ENCODE assay signal across 26 cellular contexts in the genomic region with DNA sequence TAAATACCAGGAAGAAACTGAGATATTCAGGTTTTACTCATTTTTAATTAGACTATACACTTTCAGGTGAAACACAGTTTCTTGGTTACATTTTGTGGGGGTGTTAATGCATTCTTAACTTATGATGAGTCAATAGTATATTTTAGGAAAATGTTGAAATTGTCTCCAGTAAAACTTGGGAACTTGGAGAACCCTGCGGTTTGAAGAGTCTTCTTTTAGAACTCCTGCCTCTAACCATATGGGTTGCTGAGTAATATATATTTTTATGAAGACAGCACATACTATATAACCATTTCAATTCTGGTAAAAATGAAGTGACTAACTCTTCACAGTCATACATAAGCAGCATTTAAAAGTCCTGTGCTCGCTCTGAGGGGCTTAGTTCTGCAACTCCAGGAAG.
DNase-seq lines count a peak whose midpoint lies in the region; ATAC-seq, FAIRE-seq and TF ChIP-seq lines count a peak whose summit lies in the region.
"Had no signal": no experiment of that assay in that cellular context is flagged by ENCODE, and none has a peak within 500 bp of the region (broad histone marks: within the 10 kb centered on the region; RNA-seq: fewer than 3 reads in every experiment).

No MANE protein-coding gene starts in this region.

- H3K27ac ChIP-seq in mammary epithelial cell (ENCODE audit: insufficient read depth, low read depth, low read length) (no peak overlapping the region), HepG2 (ENCODE audit: extremely low read length, insufficient read depth, low read length) (no peak overlapping the region)
- H3K27ac ChIP-seq: KMS-11, SJSA1 had no signal

- no peaks in the 10 kb centered on the region for H3K36me3 ChIP-seq in mammary epithelial cell (ENCODE audit: insufficient read depth, low read length)
- no peaks in the 10 kb centered on the region for H3K36me3 ChIP-seq in HepG2 (replicated peaks in 1 of 2; ENCODE audit: control insufficient read depth in 1 of 2, insufficient read depth in 2 of 2, low read length in 2 of 2)
- H3K36me3 ChIP-seq: SJSA1 had no signal

- dilution Hi-C loops in mammary epithelial cell (cut with HindIII; ENCODE audit: low sequenced_read_pairs), result no loop called here

- in situ Hi-C loops in mammary epithelial cell (cut with MboI; ENCODE audit: low sequenced_read_pairs in 2 of 2) (no loop called here), HepG2 (cut with HindIII; ENCODE audit: extremely low pct_ligation_motif_present, low pct_unique_long_range_greater_than_20kb) (no loop called here)

- CTCF ChIA-PET in mammary epithelial cell (lab: Charles Lee; ENCODE audit: low non-redundant PET) (no interaction called here), HepG2 (lab: Yijun Ruan, JAX; ENCODE audit: low intra/inter-chr PET ratio, low total read pairs) (no interaction called here)

- H3K79me2 ChIP-seq in mammary epithelial cell (ENCODE audit: insufficient read depth, low read length) (no peaks in the 10 kb centered on the region), HepG2 (ENCODE audit: insufficient read depth, low read length) (no peaks in the 10 kb centered on the region)

- intact Hi-C loops in mammary epithelial cell (cut with micrococcal nuclease) (no loop called here), HepG2 (cut with micrococcal nuclease; ENCODE audit: unreplicated experiment) (no loop called here)

- H3K4me3 ChIP-seq in mammary epithelial cell (replicated peaks in 1 of 3; ENCODE audit: insufficient read depth in 1 of 3, low read depth in 2 of 3, low read length in 3 of 3), result no peak overlapping the region
- H3K4me3 ChIP-seq in skeletal muscle cell (ENCODE audit: low read depth, low read length), result no peak overlapping the region
- H3K4me3 ChIP-seq in HepG2 (replicated peaks in 1 of 3; ENCODE audit: insufficient read depth in 1 of 3, low read depth in 2 of 3, low read length in 3 of 3), result no peak overlapping the region
- H3K4me3 ChIP-seq: GM12878, GM23338, SJSA1 had no signal

- TF ChIP-seq EP300 in HepG2 (IDR thresholded peaks at IDR 0.05; ENCODE audit: low read depth in 2 of 2, low read length in 2 of 2), result no peak
- no peak for TF ChIP-seq EP300 in HepG2 (CRISPR knock-in tag; IDR thresholded peaks at IDR 0.05; ENCODE audit: borderline replicate concordance)

- H2AFZ ChIP-seq in mammary epithelial cell (ENCODE audit: low read depth, low read length) (no peak overlapping the region), HepG2 (ENCODE audit: low read length) (no peak overlapping the region)
- H2AFZ ChIP-seq: GM23338 had no signal

- FAIRE-seq in HepG2 (lab: Jason Lieb, UNC), result no peak
- FAIRE-seq: GM12878 had no signal

- H3K4me2 ChIP-seq in mammary epithelial cell (ENCODE audit: insufficient read depth, low read depth, low read length), result no peak overlapping the region
- no peak overlapping the region for H3K4me2 ChIP-seq in HepG2 (ENCODE audit: low read depth, low read length)
- H3K4me2 ChIP-seq: GM23338, KMS-11 had no signal

- peaks cover 2% of the 10 kb centered on the region for H3K27me3 ChIP-seq in mammary epithelial cell (ENCODE audit: insufficient read depth, low read length)
- H3K27me3 ChIP-seq in HepG2 (ENCODE audit: control insufficient read depth in 1 of 2, insufficient read depth in 2 of 2, low read length in 2 of 2), result no peaks in the 10 kb centered on the region
- H3K27me3 ChIP-seq: SJSA1 had no signal

- H4K20me1 ChIP-seq in mammary epithelial cell (ENCODE audit: insufficient read depth, low read length) (no peaks in the 10 kb centered on the region), HepG2 (ENCODE audit: insufficient read depth, low read length) (no peaks in the 10 kb centered on the region)

- POLR2A ChIA-PET in HepG2 (lab: Yijun Ruan, JAX), result no interaction called here

- H3K4me1 ChIP-seq in mammary epithelial cell (ENCODE audit: insufficient read depth, low read length) (no peaks in the 10 kb centered on the region), HepG2 (ENCODE audit: insufficient read depth, low read length) (no peaks in the 10 kb centered on the region)
- H3K4me1 ChIP-seq: Caco-2, SJSA1 had no signal

- H3K9ac ChIP-seq in mammary epithelial cell (ENCODE audit: insufficient read depth, low read length) (no peak overlapping the region), HepG2 (ENCODE audit: insufficient read depth, low read depth, low read length) (no peak overlapping the region)
- H3K9ac ChIP-seq: KMS-11 had no signal

- DNase-seq in HT1080 (ENCODE audit: low read depth), result peak; percentile 3
- peak; percentile 86 for DNase-seq in MV-4-11 (lab: John Stamatoyannopoulos, UW)
- peak; percentile 67 for DNase-seq in mammary epithelial cell
- peak; percentile 29 for DNase-seq in skeletal muscle cell (ENCODE audit: low read depth)
- no peak for DNase-seq in NCI-H2107 (lab: John Stamatoyannopoulos, UW)
- DNase-seq in retina, result no peak
- no peak for DNase-seq in HepG2 (ENCODE audit: low spot score)
- DNase-seq: C1 segment of cervical spinal cord; Caco-2; CD4-positive, alpha-beta memory T cell; GDM1; H9; HFFc6; NCI-H1417 treated with DMSO at 0.1 percent for 48 hours; NCI-H1694 treated with DMSO at 0.1 percent for 48 hours; NCI-H2081; NCI-H2171; NCI-H226; NCI-H510A; NCI-H69; Right ventricle myocardium superior had no signal

- TF ChIP-seq CTCF in mammary epithelial cell (conservative IDR thresholded peaks at IDR 0.05 in 1 of 2, IDR thresholded peaks at IDR 0.05 in 1 of 2; ENCODE audit: extremely low read depth in 1 of 2, insufficient read depth in 1 of 2, low read depth in 1 of 2, low read length in 2 of 2) (no peak), HepG2 (CRISPR knock-in tag; IDR thresholded peaks at IDR 0.05) (no peak)

- no peak for ATAC-seq in HepG2
- ATAC-seq in activated CD4-positive, CD25-positive, alpha-beta regulatory T cell treated with anti-CD3 and anti-CD28 coated beads, Interleukin-2, amount 50 U/mL, for 24 hours, result no peak
- ATAC-seq: GM12878, GM23338 had no signal

- 54% methylated on average over 2 of the region's 2 CpGs for WGBS in mammary epithelial cell (ENCODE audit: low coverage, missing lambda C conversion rate)
- WGBS in HepG2 (ENCODE audit: low lambda C conversion rate), result 3% methylated on average over 2 of the region's 2 CpGs

- H3K9me3 ChIP-seq in mammary epithelial cell (replicated peaks; ENCODE audit: insufficient read depth, low read length), result no peaks in the 10 kb centered on the region
- H3K9me3 ChIP-seq in HepG2 (ENCODE audit: low read length), result peaks cover 83% of the 10 kb centered on the region
- H3K9me3 ChIP-seq: Caco-2 had no signal

- no peak for TF ChIP-seq POLR2A in HepG2 (IDR thresholded peaks at IDR 0.05; ENCODE audit: insufficient read depth in 1 of 2, low read depth in 2 of 2, low read length in 2 of 2)

- BruUV-seq in mammary epithelial cell (replicated peaks; lab: Mats Ljungman, UMichigan), result no TSS peak
- BruUV-seq in HepG2 (replicated peaks; lab: Mats Ljungman, UMichigan), result no TSS peak

- TF ChIP-seq RAD21 in HepG2 (CRISPR knock-in tag; IDR thresholded peaks at IDR 0.05), result no peak

TF ChIP-seq in HepG2, 621 proteins besides CTCF, POLR2A, EP300 and RAD21 (continues in another document):
- TF ChIP-seq ZNF180 (CRISPR knock-in tag; IDR thresholded peaks at IDR 0.05; ENCODE audit: borderline replicate concordance, low read depth) (no peak), ZSCAN12 (CRISPR knock-in tag; IDR thresholded peaks at IDR 0.05) (no peak), ZNF672 (CRISPR knock-in tag; IDR thresholded peaks at IDR 0.05) (no peak), ZNF496 (CRISPR knock-in tag; IDR thresholded peaks at IDR 0.05; ENCODE audit: insufficient replicate concordance) (no peak), ZNF816 (CRISPR knock-in tag; IDR thresholded peaks at IDR 0.05; ENCODE audit: borderline replicate concordance) (no peak), NKX3-1 (CRISPR knock-in tag; IDR thresholded peaks at IDR 0.05) (no peak), ZNF367 (CRISPR knock-in tag; IDR thresholded peaks at IDR 0.05; ENCODE audit: borderline replicate concordance) (no peak), ZNF17 (CRISPR knock-in tag; IDR thresholded peaks at IDR 0.05) (no peak), ZNF713 (CRISPR knock-in tag; IDR thresholded peaks at IDR 0.05) (no peak), CREB1 (IDR thresholded peaks at IDR 0.05) (no peak), CREB1 (CRISPR knock-in tag; IDR thresholded peaks at IDR 0.05) (no peak), RBFOX2 (IDR thresholded peaks at IDR 0.05; ENCODE audit: low read depth, low read length) (no peak), YEATS2 (CRISPR knock-in tag; IDR thresholded peaks at IDR 0.05; ENCODE audit: borderline replicate concordance) (no peak), SALL2 (CRISPR knock-in tag; IDR thresholded peaks at IDR 0.05) (no peak), ZNF674 (CRISPR knock-in tag; IDR thresholded peaks at IDR 0.05; ENCODE audit: low read depth) (no peak)
- TF ChIP-seq, protein P1, sequence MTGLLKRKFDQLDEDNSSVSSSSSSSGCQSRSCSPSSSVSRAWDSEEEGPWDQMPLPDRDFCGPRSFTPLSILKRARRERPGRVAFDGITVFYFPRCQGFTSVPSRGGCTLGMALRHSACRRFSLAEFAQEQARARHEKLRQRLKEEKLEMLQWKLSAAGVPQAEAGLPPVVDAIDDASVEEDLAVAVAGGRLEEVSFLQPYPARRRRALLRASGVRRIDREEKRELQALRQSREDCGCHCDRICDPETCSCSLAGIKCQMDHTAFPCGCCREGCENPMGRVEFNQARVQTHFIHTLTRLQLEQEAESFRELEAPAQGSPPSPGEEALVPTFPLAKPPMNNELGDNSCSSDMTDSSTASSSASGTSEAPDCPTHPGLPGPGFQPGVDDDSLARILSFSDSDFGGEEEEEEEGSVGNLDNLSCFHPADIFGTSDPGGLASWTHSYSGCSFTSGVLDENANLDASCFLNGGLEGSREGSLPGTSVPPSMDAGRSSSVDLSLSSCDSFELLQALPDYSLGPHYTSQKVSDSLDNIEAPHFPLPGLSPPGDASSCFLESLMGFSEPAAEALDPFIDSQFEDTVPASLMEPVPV (CRISPR knock-in tag; IDR thresholded peaks at IDR 0.05), result no peak
- TF ChIP-seq, protein P2, sequence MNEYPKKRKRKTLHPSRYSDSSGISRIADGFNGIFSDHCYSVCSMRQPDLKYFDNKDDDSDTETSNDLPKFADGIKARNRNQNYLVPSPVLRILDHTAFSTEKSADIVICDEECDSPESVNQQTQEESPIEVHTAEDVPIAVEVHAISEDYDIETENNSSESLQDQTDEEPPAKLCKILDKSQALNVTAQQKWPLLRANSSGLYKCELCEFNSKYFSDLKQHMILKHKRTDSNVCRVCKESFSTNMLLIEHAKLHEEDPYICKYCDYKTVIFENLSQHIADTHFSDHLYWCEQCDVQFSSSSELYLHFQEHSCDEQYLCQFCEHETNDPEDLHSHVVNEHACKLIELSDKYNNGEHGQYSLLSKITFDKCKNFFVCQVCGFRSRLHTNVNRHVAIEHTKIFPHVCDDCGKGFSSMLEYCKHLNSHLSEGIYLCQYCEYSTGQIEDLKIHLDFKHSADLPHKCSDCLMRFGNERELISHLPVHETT (CRISPR knock-in tag; conservative IDR thresholded peaks at IDR 0.05), result no peak
- TF ChIP-seq, protein P3, sequence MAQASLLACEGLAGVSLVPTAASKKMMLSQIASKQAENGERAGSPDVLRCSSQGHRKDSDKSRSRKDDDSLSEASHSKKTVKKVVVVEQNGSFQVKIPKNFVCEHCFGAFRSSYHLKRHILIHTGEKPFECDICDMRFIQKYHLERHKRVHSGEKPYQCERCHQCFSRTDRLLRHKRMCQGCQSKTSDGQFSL (CRISPR knock-in tag; IDR thresholded peaks at IDR 0.05), result no peak

Comparison
In these comparisons a context has a peak if more than half of its experiments do, and no peak if none do; other contexts are left out.
1. DNase-seq: peak in HT1080 (single experiment), MV-4-11 (single experiment), mammary epithelial cell (single experiment) and skeletal muscle cell (single experiment); none in NCI-H2107 (single experiment), retina (single experiment) and HepG2 (single experiment).